8 cellular contexts compared by ENCODE assay signal in the genomic region with DNA sequence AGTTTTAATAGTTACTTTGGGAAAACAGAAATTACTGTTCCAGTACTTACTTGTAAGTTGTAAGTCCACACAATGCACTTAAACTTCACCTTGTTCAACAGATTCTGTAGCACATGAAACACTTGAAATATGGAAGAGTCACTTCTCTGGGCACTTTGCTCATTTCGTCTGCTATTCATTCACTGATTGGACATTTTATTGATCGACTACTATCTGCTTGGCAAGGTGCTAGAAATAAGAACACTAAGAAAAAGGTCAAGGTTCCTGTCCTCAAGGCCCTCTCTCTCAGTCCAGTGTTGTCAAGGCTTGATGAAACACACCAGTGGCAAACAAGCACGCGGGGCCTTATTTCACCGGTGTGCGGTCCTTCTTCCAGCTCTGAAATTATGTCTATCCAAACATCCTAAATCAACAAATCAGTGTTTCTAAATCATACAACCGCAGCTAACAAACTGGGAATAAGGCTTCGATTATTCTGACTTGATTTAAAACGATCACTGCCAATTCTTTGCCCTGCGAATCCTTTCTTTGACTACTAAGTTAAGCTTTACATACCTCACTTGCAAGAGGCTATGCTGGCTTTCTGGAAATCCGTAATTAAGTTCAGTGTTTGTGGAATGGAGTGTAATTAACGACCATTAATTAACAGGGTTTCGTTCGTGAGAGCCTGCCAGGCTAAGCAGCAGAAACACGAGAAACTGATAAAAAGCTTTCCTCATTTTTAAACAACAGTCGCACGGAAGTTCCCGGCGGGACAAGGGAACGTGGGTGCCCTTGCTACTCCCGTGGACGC. TPM values are rescaled to one million over a fixed set of nuclear protein-coding genes. Genes with fewer than 3 reads are reported as not detected.
A peak's percentile ranks its signal among the peaks of the same experiment; 100 is the strongest.
DNase-seq lines count a peak whose midpoint lies in the region; ATAC-seq and TF ChIP-seq lines count a peak whose summit lies in the region.

No MANE protein-coding gene starts in this region.

- peak overlapping the region; percentile 70 to 96 (median 93) for H3K27ac ChIP-seq in adrenal gland
- H3K27ac ChIP-seq in layer of hippocampus (ENCODE audit: low read depth, low read length), result peak overlapping the region; percentile 84
- H3K27ac ChIP-seq in thoracic aorta, result peak overlapping the region; percentile 95 to 98

- H3K36me3 ChIP-seq in BJ (ENCODE audit: control insufficient read depth, insufficient read depth, low read length) (no peaks in the 10 kb centered on the region), adrenal gland (replicated peaks in 1 of 2) (no peaks in the 10 kb centered on the region), thoracic aorta (no peaks in the 10 kb centered on the region)

- 10 to 23% (median 11%) methylated on average over 15 to 22 of the region's 22 CpGs for WGBS in adrenal gland, 4 donors

- no peaks in the 10 kb centered on the region for H3K9me3 ChIP-seq in adrenal gland (replicated peaks in 1 of 3)
- no peaks in the 10 kb centered on the region for H3K9me3 ChIP-seq in thoracic aorta

- CTCF ChIA-PET in BJ (lab: Yijun Ruan, JAX), result interaction anchor here (0.6 to 1.7 kb wide), 2 partner anchors 19 to 85 kb away, joined by 6 to 8 read pairs; no protein-coding TSS in a partner anchor

- intact Hi-C loops in adrenal gland (cut with DNase I), result no loop called here

- H3K4me3 ChIP-seq in BJ (ENCODE audit: low read depth, low read length) (peak overlapping the region; percentile 73), HFF-Myc (replicated peaks; ENCODE audit: low read depth, low read length) (peak overlapping the region; percentile 75), adrenal gland (peak overlapping the region; percentile 29 to 76 (median 66)), thoracic aorta (peak overlapping the region; percentile 97)

- POLR2A ChIA-PET in BJ (lab: Charles Lee), result no interaction called here

- ATAC-seq in thoracic aorta (ENCODE audit: insufficient number of reproducible peaks, low FRiP score, low read depth), result no peak

- in situ Hi-C loops in G401 (cut with HindIII; ENCODE audit: low sequenced_read_pairs), result no loop called here

- DNase-seq in BJ (ENCODE audit: low read depth) (no peak), HFF-Myc (ENCODE audit: extremely low read depth, low read depth) (no peak), adrenal gland (peak in 3 of 7 donors; percentile 19 to 45 (median 39)), thoracic aorta (ENCODE audit: low spot score) (no peak), globus pallidus (ENCODE audit: low spot score) (no peak), G401 (ENCODE audit: low spot score) (no peak), NCI-H2107 (lab: John Stamatoyannopoulos, UW) (no peak)

- TF ChIP-seq CTCF in BJ (IDR thresholded peaks at IDR 0.05; ENCODE audit: insufficient read depth, low read depth, low read length), result no peak
- TF ChIP-seq CTCF in HFF-Myc (IDR thresholded peaks at IDR 0.05; ENCODE audit: low read depth, low read length, missing control alignments), result no peak
- no peak for TF ChIP-seq CTCF in adrenal gland (IDR thresholded peaks at IDR 0.05)
- TF ChIP-seq CTCF in thoracic aorta (IDR thresholded peaks at IDR 0.05), result no peak

- H3K4me1 ChIP-seq in adrenal gland (replicated peaks in 1 of 2), result peaks cover 22 to 39% of the 10 kb centered on the region in 2 donors
- peaks cover 24 to 31% of the 10 kb centered on the region in 2 donors for H3K4me1 ChIP-seq in thoracic aorta (ENCODE audit: control insufficient read depth in 1 of 2, low read depth in 2 of 2)

- H3K27me3 ChIP-seq in BJ (ENCODE audit: control insufficient read depth, insufficient read depth, low read length) (no peaks in the 10 kb centered on the region), adrenal gland (no peaks in the 10 kb centered on the region), layer of hippocampus (ENCODE audit: control insufficient read depth, insufficient read depth, low read length) (no peaks in the 10 kb centered on the region), thoracic aorta (replicated peaks; ENCODE audit: insufficient read depth) (no peaks in the 10 kb centered on the region)

- TF ChIP-seq POLR2A in adrenal gland (IDR thresholded peaks at IDR 0.05), result no peak

RNA-seq across cellular contexts. Expression of gene ITGAV, which starts 0.7 kb away (rescaled TPM):
- 103 and 153 TPM in 2 replicates for polyA plus RNA-seq in BJ (2011; rRNA removed)
- polyA minus RNA-seq in BJ (2011; rRNA and poly(A)+ RNA removed), result 101 and 102 TPM in 2 replicates
- 100 to 1,000 TPM in 7 of 8 donors, 10 to 100 TPM in 1; 81.8 to 214 (median 121) TPM for total RNA-seq in adrenal gland
- polyA plus RNA-seq in adrenal gland, result 10 to 100 TPM in 2 of 3 donors, 1 to 10 TPM in 1; 8.9 to 37.7 (median 14.9) TPM
- total RNA-seq in thoracic aorta, result 100 to 1,000 TPM; 160 to 195 TPM
- 125 and 172 TPM in 2 replicates for total RNA-seq in G401 (2014; rRNA removed; shearing (Covaris generic))
